ENCODE assay signal across 16 cellular contexts in the genomic region with DNA sequence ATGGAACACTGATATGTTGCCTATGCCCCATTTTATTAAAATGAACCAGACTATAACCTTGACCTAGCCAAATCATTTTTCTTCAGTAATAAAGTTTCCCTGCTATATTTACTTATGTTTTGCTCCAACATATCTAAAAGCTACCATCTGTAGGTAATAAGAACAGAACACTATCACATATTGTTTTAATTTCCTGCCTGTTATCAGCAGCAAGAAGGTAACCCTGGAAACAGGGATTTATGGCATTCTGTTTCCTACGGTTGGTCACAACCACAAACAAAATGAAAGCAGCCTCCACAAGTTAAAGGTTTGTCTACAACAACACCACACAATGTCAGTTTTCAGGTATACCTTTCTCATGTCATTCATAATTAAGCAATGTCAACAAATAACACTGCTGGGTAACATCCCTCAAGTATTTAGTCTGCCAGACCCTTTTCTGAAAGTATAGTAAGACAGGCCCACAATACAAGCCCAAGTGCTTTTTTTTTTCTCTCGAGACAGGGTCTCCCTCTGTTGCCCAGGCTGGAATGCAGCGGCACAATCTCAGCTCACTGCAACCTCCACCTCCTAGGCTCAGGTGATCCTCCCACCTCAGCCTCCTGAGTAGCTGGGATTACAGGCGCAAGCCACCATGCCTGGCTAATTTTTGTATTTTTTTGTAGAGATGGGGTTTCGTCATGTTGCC. TPM values are rescaled to one million over a fixed set of nuclear protein-coding genes. Genes with fewer than 3 reads are reported as not detected.
DNase-seq lines count a peak whose midpoint lies in the region; FAIRE-seq and TF ChIP-seq lines count a peak whose summit lies in the region.
"Had no signal": no experiment of that assay in that cellular context is flagged by ENCODE, and none has a peak within 500 bp of the region (broad histone marks: within the 10 kb centered on the region; RNA-seq: fewer than 3 reads in every experiment).

No MANE protein-coding gene starts in this region.

- no peak for TF ChIP-seq CTCF in esophagus muscularis mucosa (IDR thresholded peaks at IDR 0.05)

- TF ChIP-seq POLR2A in esophagus muscularis mucosa (IDR thresholded peaks at IDR 0.05; ENCODE audit: low read depth) = no peak

- no peak overlapping the region for H3K4me3 ChIP-seq in esophagus muscularis mucosa
- no peak overlapping the region for H3K4me3 ChIP-seq in small intestine (ENCODE audit: low read depth in 1 of 2, low read length in 2 of 2)
- H3K4me3 ChIP-seq: heart left ventricle, upper lobe of left lung had no signal

- FAIRE-seq in small intestine (lab: Jason Lieb, UNC) = no peak

- DNase-seq in NCI-H526 (lab: John Stamatoyannopoulos, UW) (peak; percentile 30 to 42), NCI-H526 treated with DMSO at 0.1 percent for 48 hours (lab: John Stamatoyannopoulos, UW) (no peak), OCI-M1 (lab: John Stamatoyannopoulos, UW) (peak; percentile 35), esophagus muscularis mucosa (ENCODE audit: extremely low spot score) (peak; percentile 5), small intestine (peak; percentile 66), NCI-H2196 (lab: John Stamatoyannopoulos, UW; ENCODE audit: unreplicated experiment) (no peak), NCI-H2227 (lab: John Stamatoyannopoulos, UW; ENCODE audit: unreplicated experiment) (no peak), NOMO-1 treated with dmso at 0.1 percent for 144 hours (lab: John Stamatoyannopoulos, UW; ENCODE audit: unreplicated experiment) (no peak)
- DNase-seq: activated CD4-positive, alpha-beta T cell treated with anti-CD3 and anti-CD28 coated beads for 4 hours; COR-L47; heart left ventricle; kidney glomerular epithelial cell; NCI-H446 treated with DMSO at 0.1 percent for 48 hours; stimulated activated CD4-positive, alpha-beta T cell treated with anti-CD3 and anti-CD28 coated beads, Interleukin-4, amount 100 ng/mL, for 4 hours; T-helper 17 cell; upper lobe of left lung had no signal

- H3K9me3 ChIP-seq in esophagus muscularis mucosa (no peaks in the 10 kb centered on the region), small intestine (ENCODE audit: control insufficient read depth, low read depth) (no peaks in the 10 kb centered on the region)
- H3K9me3 ChIP-seq: upper lobe of left lung had no signal

- WGBS in esophagus muscularis mucosa = 85% methylated on average over 5 of the region's 5 CpGs
- 51 to 69% (median 67%) methylated on average over 5 of the region's 5 CpGs for WGBS in small intestine, 3 donors

- H3K27ac ChIP-seq in esophagus muscularis mucosa (replicated peaks in 1 of 4) (no peak overlapping the region), small intestine (ENCODE audit: low read depth in 1 of 2, low read length in 1 of 2) (peak overlapping the region in 1 of 2 donors; percentile 52)
- H3K27ac ChIP-seq: heart left ventricle had no signal

- no peaks in the 10 kb centered on the region for H3K27me3 ChIP-seq in esophagus muscularis mucosa
- H3K27me3 ChIP-seq in small intestine (ENCODE audit: control insufficient read depth in 2 of 2, insufficient read depth in 2 of 2, low read length in 2 of 2) = no peaks in the 10 kb centered on the region
- H3K27me3 ChIP-seq: heart left ventricle, upper lobe of left lung had no signal

- H3K36me3 ChIP-seq in esophagus muscularis mucosa (no peaks in the 10 kb centered on the region), small intestine (ENCODE audit: control insufficient read depth in 2 of 2, insufficient read depth in 2 of 2, low read length in 2 of 2) (no peaks in the 10 kb centered on the region)
- H3K36me3 ChIP-seq: upper lobe of left lung had no signal

- intact Hi-C loops in esophagus muscularis mucosa (cut with DNase I) = no loop called here

- no peak for TF ChIP-seq EP300 in esophagus muscularis mucosa (IDR thresholded peaks at IDR 0.05)

- H3K4me1 ChIP-seq in esophagus muscularis mucosa (peaks cover 3 to 9% (median 5%) of the 10 kb centered on the region in 4 donors), small intestine (ENCODE audit: control insufficient read depth in 2 of 2, insufficient read depth in 1 of 2, low read depth in 1 of 2, low read length in 1 of 2) (no peaks in the 10 kb centered on the region)

RNA-seq across cellular contexts. Expression of a gene that starts 25.5 kb away (rescaled TPM):
- 1 to 10 TPM; 1.5 to 6.8 (median 1.7) TPM for total RNA-seq in esophagus muscularis mucosa
- polyA plus RNA-seq in small intestine = 10 to 100 TPM; 15.0 to 47.4 (median 45.7) TPM

Comparison
In these comparisons a context has a peak if more than half of its experiments do, and no peak if none do; other contexts are left out.
1. DNase-seq: peak in NCI-H526 (2 of 2), OCI-M1 (single experiment), esophagus muscularis mucosa (single experiment) and small intestine (single experiment); none in NCI-H526 treated with DMSO at 0.1 percent for 48 hours (single experiment), NCI-H2196 (single experiment), NCI-H2227 (single experiment) and NOMO-1 treated with dmso at 0.1 percent for 144 hours (single experiment).